Comparison of ENCODE assay signal across 1 cellular context in the genomic region with DNA sequence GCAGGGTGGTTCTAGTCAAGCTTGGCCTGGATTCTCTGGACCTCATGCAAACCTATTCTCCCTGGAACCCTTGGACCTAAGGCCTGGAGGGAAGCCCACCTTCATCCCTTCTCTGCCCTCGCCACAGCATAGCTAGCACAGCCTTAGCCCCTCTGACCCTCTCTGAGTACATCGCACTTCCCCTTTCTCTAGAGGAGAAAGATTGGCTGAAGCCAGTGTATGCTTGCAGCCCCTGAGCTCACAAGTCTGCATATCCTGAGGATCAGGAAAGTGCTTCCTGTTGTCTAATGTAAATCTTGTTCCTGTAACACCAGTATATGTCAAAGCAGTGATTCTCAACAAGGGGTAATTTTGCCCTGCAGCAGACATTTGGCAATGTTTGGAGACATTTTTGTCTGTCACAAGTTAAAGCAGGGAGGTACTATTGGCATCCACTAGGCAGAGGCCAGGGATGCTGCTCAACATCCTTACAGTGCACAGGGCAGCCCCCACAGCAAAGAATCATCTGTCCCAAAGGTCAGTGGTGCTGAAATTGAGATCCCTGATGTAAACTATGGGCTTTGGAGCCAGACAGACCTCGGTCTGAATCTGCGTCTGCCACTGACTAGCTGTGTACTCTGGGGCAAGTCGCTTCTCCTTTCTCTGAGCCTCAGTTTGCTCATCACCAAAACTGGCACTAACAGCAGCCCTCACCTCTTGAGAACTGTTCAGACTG.
TF ChIP-seq lines count a peak whose summit lies in the region.

No MANE protein-coding gene starts in this region.

TF ChIP-seq in IMR-90, 13 proteins besides CTCF, POLR2A, EP300 and RAD21:
- TF ChIP-seq CHD1 (IDR thresholded peaks at IDR 0.05; ENCODE audit: low read depth, low read length), result no peak
- no peak for TF ChIP-seq FOS (IDR thresholded peaks at IDR 0.05; ENCODE audit: low read depth, low read length)
- TF ChIP-seq RFX5 (IDR thresholded peaks at IDR 0.05; ENCODE audit: low read depth, low read length), result no peak
TF ChIP-seq in IMR-90: peak in this region for 0.
